25 cellular contexts compared by ENCODE assay signal in genomic region chr4:11589676-11590075, GRCh38.
DNase-seq lines count a peak whose midpoint lies in the region; ATAC-seq and TF ChIP-seq lines count a peak whose summit lies in the region.
"Had no signal": no experiment of that assay in that cellular context is flagged by ENCODE, and none has a peak within 500 bp of the region (broad histone marks: within the 10 kb centered on the region; RNA-seq: fewer than 3 reads in every experiment).

No MANE protein-coding gene starts in this region.

- no peak overlapping the region for H3K4me3 ChIP-seq in RWPE2 (ENCODE audit: severe bottlenecking)
- H3K4me3 ChIP-seq: smooth muscle cell, uterus had no signal

- no peaks in the 10 kb centered on the region for H3K9me3 ChIP-seq in RWPE2 (ENCODE audit: severe bottlenecking)
- H3K9me3 ChIP-seq: uterus had no signal

- no peak for TF ChIP-seq CTCF in RWPE2 (IDR thresholded peaks at IDR 0.05; ENCODE audit: poor library complexity, severe bottlenecking)

- DNase-seq in HPDE6-E6E7 (ENCODE audit: extremely low spot score) (peak; percentile 36), RWPE2 (ENCODE audit: low spot score) (no peak), epithelial cell of prostate (ENCODE audit: low read depth, low spot score) (no peak), pons (ENCODE audit: low spot score) (peak; percentile 8), mucosa of gallbladder (ENCODE audit: low spot score) (no peak), A172 (ENCODE audit: low spot score) (no peak)
- DNase-seq: activated CD4-positive, alpha-beta memory T cell treated with anti-CD3 and anti-CD28 coated beads for 36 hours; activated CD4-positive, CD25-positive, alpha-beta regulatory T cell; aorta; effector memory CD8-positive, alpha-beta T cell; glutamatergic neuron; naive thymus-derived CD8-positive, alpha-beta T cell; NCI-H1105 treated with DMSO at 0.1 percent for 48 hours; NCI-H2029; NCI-H2227 treated with DMSO at 0.1 percent for 48 hours; NCI-H82; retina; stimulated activated CD4-positive, alpha-beta T cell treated with anti-CD3 and anti-CD28 coated beads, Interleukin-4, amount 100 ng/mL, for 1 hour; stimulated activated naive CD4-positive, alpha-beta T cell; T-helper 9 cell; uterus had no signal

- H3K27ac ChIP-seq in RWPE2 (ENCODE audit: poor library complexity, severe bottlenecking) (no peak overlapping the region), epithelial cell of prostate (peak overlapping the region; percentile 28)
- H3K27ac ChIP-seq: uterus had no signal

- H3K27me3 ChIP-seq in RWPE2 (ENCODE audit: insufficient read depth, poor library complexity, severe bottlenecking) = no peaks in the 10 kb centered on the region
- H3K27me3 ChIP-seq: uterus had no signal

- H3K36me3 ChIP-seq in RWPE2 (ENCODE audit: low read depth) = no peaks in the 10 kb centered on the region
- H3K36me3 ChIP-seq: uterus had no signal

- H3K4me1 ChIP-seq in RWPE2 (ENCODE audit: insufficient read depth, poor library complexity, severe bottlenecking) = peaks cover 9% of the 10 kb centered on the region
- H3K4me1 ChIP-seq: uterus had no signal

- ATAC-seq in RWPE2 (ENCODE audit: low read depth) = peak; percentile 56; the same call in 2 of the 3 replicates
- no peak for ATAC-seq in HG03469 (IDR thresholded peaks at IDR 0.05; ENCODE audit: unreplicated experiment)
- ATAC-seq: effector memory CD8-positive, alpha-beta T cell; left lobe of liver; naive thymus-derived CD8-positive, alpha-beta T cell; Right ventricle myocardium inferior had no signal

Comparison
In these comparisons a context has a peak if more than half of its experiments do, and no peak if none do; other contexts are left out.
1. DNase-seq: peak in HPDE6-E6E7 (single experiment) and pons (single experiment); none in RWPE2 (single experiment), epithelial cell of prostate (single experiment), mucosa of gallbladder (single experiment) and A172 (single experiment).